ENCODE assay signal across 1 cellular context in the genomic region with DNA sequence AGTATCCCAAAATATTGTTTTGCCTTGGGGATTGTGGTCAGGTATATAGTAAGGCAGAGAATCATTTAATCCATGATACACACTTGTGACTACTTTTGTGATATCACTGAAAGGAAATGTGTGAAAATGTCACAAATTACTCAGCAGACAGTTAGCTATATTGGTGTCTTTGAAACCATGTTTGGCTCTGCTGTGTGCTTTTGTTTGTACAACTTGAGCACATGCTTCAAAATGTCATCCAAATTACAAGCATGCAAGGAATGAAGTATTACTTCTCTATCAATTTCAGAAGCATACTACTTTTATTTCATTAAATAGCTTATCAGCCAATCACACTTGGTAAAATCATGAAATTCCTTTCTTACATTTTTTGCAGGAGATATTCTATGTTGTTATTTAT.
TF ChIP-seq lines count a peak whose summit lies in the region.

No MANE protein-coding gene starts in this region.

TF ChIP-seq in GM12878, 131 proteins besides CTCF, POLR2A, EP300 and RAD21:
- no peak for TF ChIP-seq SRF (IDR thresholded peaks at IDR 0.05; ENCODE audit: low read depth in 2 of 2, low read length in 2 of 2)
- no peak for TF ChIP-seq CREM (IDR thresholded peaks at IDR 0.05; ENCODE audit: low read depth)
- TF ChIP-seq DPF2 (IDR thresholded peaks at IDR 0.05), result no peak
- TF ChIP-seq, protein P1, sequence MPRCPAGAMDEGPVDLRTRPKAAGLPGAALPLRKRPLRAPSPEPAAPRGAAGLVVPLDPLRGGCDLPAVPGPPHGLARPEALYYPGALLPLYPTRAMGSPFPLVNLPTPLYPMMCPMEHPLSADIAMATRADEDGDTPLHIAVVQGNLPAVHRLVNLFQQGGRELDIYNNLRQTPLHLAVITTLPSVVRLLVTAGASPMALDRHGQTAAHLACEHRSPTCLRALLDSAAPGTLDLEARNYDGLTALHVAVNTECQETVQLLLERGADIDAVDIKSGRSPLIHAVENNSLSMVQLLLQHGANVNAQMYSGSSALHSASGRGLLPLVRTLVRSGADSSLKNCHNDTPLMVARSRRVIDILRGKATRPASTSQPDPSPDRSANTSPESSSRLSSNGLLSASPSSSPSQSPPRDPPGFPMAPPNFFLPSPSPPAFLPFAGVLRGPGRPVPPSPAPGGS (IDR thresholded peaks at IDR 0.05; ENCODE audit: borderline replicate concordance, insufficient read depth, low read depth, low read length, poor library complexity, severe bottlenecking), result no peak
- no peak for TF ChIP-seq RUNX3 (IDR thresholded peaks at IDR 0.05; ENCODE audit: low read length)
- TF ChIP-seq HDAC6 (IDR thresholded peaks at IDR 0.05; ENCODE audit: unreplicated experiment), result no peak
- no peak for TF ChIP-seq CREB1 (IDR thresholded peaks at IDR 0.05; ENCODE audit: low read depth)
- no peak for TF ChIP-seq ZNF274 (IDR thresholded peaks at IDR 0.05; ENCODE audit: insufficient read depth, insufficient read length)
- TF ChIP-seq TARDBP (IDR thresholded peaks at IDR 0.05; ENCODE audit: borderline replicate concordance), result no peak
- TF ChIP-seq NFIC (IDR thresholded peaks at IDR 0.05; ENCODE audit: low read depth, low read length), result no peak
- TF ChIP-seq, protein P2, sequence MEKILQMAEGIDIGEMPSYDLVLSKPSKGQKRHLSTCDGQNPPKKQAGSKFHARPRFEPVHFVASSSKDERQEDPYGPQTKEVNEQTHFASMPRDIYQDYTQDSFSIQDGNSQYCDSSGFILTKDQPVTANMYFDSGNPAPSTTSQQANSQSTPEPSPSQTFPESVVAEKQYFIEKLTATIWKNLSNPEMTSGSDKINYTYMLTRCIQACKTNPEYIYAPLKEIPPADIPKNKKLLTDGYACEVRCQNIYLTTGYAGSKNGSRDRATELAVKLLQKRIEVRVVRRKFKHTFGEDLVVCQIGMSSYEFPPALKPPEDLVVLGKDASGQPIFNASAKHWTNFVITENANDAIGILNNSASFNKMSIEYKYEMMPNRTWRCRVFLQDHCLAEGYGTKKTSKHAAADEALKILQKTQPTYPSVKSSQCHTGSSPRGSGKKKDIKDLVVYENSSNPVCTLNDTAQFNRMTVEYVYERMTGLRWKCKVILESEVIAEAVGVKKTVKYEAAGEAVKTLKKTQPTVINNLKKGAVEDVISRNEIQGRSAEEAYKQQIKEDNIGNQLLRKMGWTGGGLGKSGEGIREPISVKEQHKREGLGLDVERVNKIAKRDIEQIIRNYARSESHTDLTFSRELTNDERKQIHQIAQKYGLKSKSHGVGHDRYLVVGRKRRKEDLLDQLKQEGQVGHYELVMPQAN (conservative IDR thresholded peaks at IDR 0.05), result no peak
- no peak for TF ChIP-seq BMI1 (IDR thresholded peaks at IDR 0.05; ENCODE audit: borderline replicate concordance)
- no peak for TF ChIP-seq CBFB (IDR thresholded peaks at IDR 0.05; ENCODE audit: low read depth)
- TF ChIP-seq BHLHE40 (IDR thresholded peaks at IDR 0.05; ENCODE audit: borderline replicate concordance in 1 of 2, low read depth in 2 of 2, low read length in 1 of 2), result no peak
- TF ChIP-seq NR2C2 (IDR thresholded peaks at IDR 0.05; ENCODE audit: borderline replicate concordance, control insufficient read depth, insufficient read length, low read depth), result no peak
- TF ChIP-seq SPI1 (IDR thresholded peaks at IDR 0.05; ENCODE audit: borderline replicate concordance, insufficient read depth, low read depth, low read length), result no peak
- TF ChIP-seq, protein P3, sequence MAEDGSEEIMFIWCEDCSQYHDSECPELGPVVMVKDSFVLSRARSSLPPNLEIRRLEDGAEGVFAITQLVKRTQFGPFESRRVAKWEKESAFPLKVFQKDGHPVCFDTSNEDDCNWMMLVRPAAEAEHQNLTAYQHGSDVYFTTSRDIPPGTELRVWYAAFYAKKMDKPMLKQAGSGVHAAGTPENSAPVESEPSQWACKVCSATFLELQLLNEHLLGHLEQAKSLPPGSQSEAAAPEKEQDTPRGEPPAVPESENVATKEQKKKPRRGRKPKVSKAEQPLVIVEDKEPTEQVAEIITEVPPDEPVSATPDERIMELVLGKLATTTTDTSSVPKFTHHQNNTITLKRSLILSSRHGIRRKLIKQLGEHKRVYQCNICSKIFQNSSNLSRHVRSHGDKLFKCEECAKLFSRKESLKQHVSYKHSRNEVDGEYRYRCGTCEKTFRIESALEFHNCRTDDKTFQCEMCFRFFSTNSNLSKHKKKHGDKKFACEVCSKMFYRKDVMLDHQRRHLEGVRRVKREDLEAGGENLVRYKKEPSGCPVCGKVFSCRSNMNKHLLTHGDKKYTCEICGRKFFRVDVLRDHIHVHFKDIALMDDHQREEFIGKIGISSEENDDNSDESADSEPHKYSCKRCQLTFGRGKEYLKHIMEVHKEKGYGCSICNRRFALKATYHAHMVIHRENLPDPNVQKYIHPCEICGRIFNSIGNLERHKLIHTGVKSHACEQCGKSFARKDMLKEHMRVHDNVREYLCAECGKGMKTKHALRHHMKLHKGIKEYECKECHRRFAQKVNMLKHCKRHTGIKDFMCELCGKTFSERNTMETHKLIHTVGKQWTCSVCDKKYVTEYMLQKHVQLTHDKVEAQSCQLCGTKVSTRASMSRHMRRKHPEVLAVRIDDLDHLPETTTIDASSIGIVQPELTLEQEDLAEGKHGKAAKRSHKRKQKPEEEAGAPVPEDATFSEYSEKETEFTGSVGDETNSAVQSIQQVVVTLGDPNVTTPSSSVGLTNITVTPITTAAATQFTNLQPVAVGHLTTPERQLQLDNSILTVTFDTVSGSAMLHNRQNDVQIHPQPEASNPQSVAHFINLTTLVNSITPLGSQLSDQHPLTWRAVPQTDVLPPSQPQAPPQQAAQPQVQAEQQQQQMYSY (CRISPR knock-in tag; IDR thresholded peaks at IDR 0.05), result no peak
- TF ChIP-seq BACH1 (IDR thresholded peaks at IDR 0.05; ENCODE audit: borderline replicate concordance), result no peak
- no peak for TF ChIP-seq ZNF207 (IDR thresholded peaks at IDR 0.05; ENCODE audit: borderline replicate concordance)
- TF ChIP-seq NFXL1 (IDR thresholded peaks at IDR 0.05; ENCODE audit: borderline replicate concordance), result no peak
